ENCODE assay signal across 8 cellular contexts in genomic region chr4:2812600-2812932, GRCh38. TPM values are rescaled to one million over a fixed set of nuclear protein-coding genes. Genes with fewer than 3 reads are reported as not detected.
DNase-seq lines count a peak whose midpoint lies in the region; ATAC-seq and TF ChIP-seq lines count a peak whose summit lies in the region.

No MANE protein-coding gene starts in this region.

- H3K27me3 Mint-ChIP-seq in osteocyte (ENCODE audit: unreplicated experiment) (no peaks in the 10 kb centered on the region), glutamatergic neuron (ENCODE audit: unreplicated experiment) (peaks cover 19% of the 10 kb centered on the region)

- H3K4me3 Mint-ChIP-seq in osteocyte (ENCODE audit: unreplicated experiment) (peak overlapping the region; percentile 68), glutamatergic neuron (ENCODE audit: unreplicated experiment) (no peak overlapping the region)

- peaks cover 55% of the 10 kb centered on the region for H3K4me1 Mint-ChIP-seq in osteocyte (ENCODE audit: unreplicated experiment)
- H3K4me1 Mint-ChIP-seq in glutamatergic neuron (ENCODE audit: low read depth, unreplicated experiment) = peaks cover 6% of the 10 kb centered on the region

- peak; percentile 42 for ATAC-seq in DND-41 (ENCODE audit: insufficient read depth, low read depth)
- no peak for ATAC-seq in left lobe of liver

- H3K36me3 Mint-ChIP-seq in osteocyte (ENCODE audit: unreplicated experiment) (peaks cover 20% of the 10 kb centered on the region), glutamatergic neuron (ENCODE audit: unreplicated experiment) (peaks cover 7% of the 10 kb centered on the region)

- no peaks in the 10 kb centered on the region for H3K36me3 ChIP-seq in DND-41 (ENCODE audit: insufficient read depth, low read length)
- H3K36me3 ChIP-seq in HUES6 (ENCODE audit: control insufficient read depth, insufficient read depth, low read length) = no peaks in the 10 kb centered on the region

- no peaks in the 10 kb centered on the region for H4K20me1 ChIP-seq in DND-41 (ENCODE audit: insufficient read depth, low read length)

- H3K4me3 ChIP-seq in DND-41 (ENCODE audit: low read depth in 1 of 2, low read length in 2 of 2) (peak overlapping the region in 1 of 2 experiments; percentile 47; a peak in 2 of 4 replicates), HUES6 (ENCODE audit: low read depth, low read length) (no peak overlapping the region)

- H3K27ac Mint-ChIP-seq in osteocyte (ENCODE audit: unreplicated experiment) = peak overlapping the region; percentile 94
- H3K27ac Mint-ChIP-seq in glutamatergic neuron (ENCODE audit: unreplicated experiment) = no peak overlapping the region

- no peaks in the 10 kb centered on the region for H3K79me2 ChIP-seq in DND-41 (ENCODE audit: insufficient read depth, low read length)

- H3K27ac ChIP-seq in DND-41 (ENCODE audit: low read length) (peak overlapping the region; percentile 68), HUES6 (ENCODE audit: low read depth, low read length) (peak overlapping the region; percentile 48; the same call in 1 of the 2 replicates), caudate nucleus (ENCODE audit: low read depth, low read length) (peak overlapping the region; percentile 77)

- no peaks in the 10 kb centered on the region for H3K9me3 ChIP-seq in DND-41 (ENCODE audit: insufficient read depth, low read length, severe bottlenecking)
- H3K9me3 ChIP-seq in HUES6 (ENCODE audit: control insufficient read depth, insufficient read depth, low read depth, low read length) = no peaks in the 10 kb centered on the region

- TF ChIP-seq CTCF in DND-41 (IDR thresholded peaks at IDR 0.05; ENCODE audit: borderline replicate concordance, extremely low read depth, low read length, poor library complexity, severe bottlenecking) = no peak
- no peak for TF ChIP-seq CTCF in osteocyte (IDR thresholded peaks at IDR 0.05)
- TF ChIP-seq CTCF in glutamatergic neuron (IDR thresholded peaks at IDR 0.05; ENCODE audit: partially characterized antibody, unreplicated experiment) = no peak

- peak overlapping the region; percentile 53 for H3K4me2 ChIP-seq in DND-41 (ENCODE audit: insufficient read depth, low read length)

- H3K4me1 ChIP-seq in DND-41 (ENCODE audit: insufficient read depth, low read length) = peaks cover 22% of the 10 kb centered on the region
- peaks cover 33% of the 10 kb centered on the region for H3K4me1 ChIP-seq in HUES6 (ENCODE audit: control insufficient read depth, insufficient read depth, low read length)

- H3K9ac ChIP-seq in DND-41 (ENCODE audit: low read depth, low read length) (peak overlapping the region; percentile 53), HUES6 (ENCODE audit: low read length) (no peak overlapping the region)

- H2AFZ ChIP-seq in DND-41 (ENCODE audit: low read depth, low read length) = no peak overlapping the region

- DNase-seq in DND-41 (peak; percentile 40), caudate nucleus (lab: John Stamatoyannopoulos, UW) (no peak), osteocyte (ENCODE audit: extremely low spot score, unreplicated experiment) (no peak), DMS153 treated with DMSO at 0.1 percent for 48 hours (lab: John Stamatoyannopoulos, UW; ENCODE audit: unreplicated experiment) (no peak), NCI-H2171 (lab: John Stamatoyannopoulos, UW) (no peak), left lobe of liver (ENCODE audit: low spot score) (no peak), glutamatergic neuron (no peak)

- H3K9me3 Mint-ChIP-seq in osteocyte (ENCODE audit: unreplicated experiment) (peaks cover 6% of the 10 kb centered on the region), glutamatergic neuron (ENCODE audit: unreplicated experiment) (peaks cover 11% of the 10 kb centered on the region)

- H3K27me3 ChIP-seq in DND-41 (ENCODE audit: insufficient read depth, low read length, poor library complexity) (no peaks in the 10 kb centered on the region), HUES6 (ENCODE audit: control insufficient read depth, insufficient read depth, low read length) (0 out of 2 replicates have a peak, but pooled peaks cover 4% of the 10 kb centered on the region)

RNA-seq across cellular contexts. Expression of gene SH3BP2, which starts 19.7 kb away (rescaled TPM):
- total RNA-seq in osteocyte (105 and 110 TPM in 2 replicates), left lobe of liver (59.8 TPM), glutamatergic neuron (ENCODE audit: unreplicated experiment) (85.3 TPM)

RNA-seq across cellular contexts. Expression of gene ADD1, which starts 31.1 kb away (rescaled TPM):
- total RNA-seq in osteocyte = 273 and 274 TPM in 2 replicates
- 113 TPM for total RNA-seq in left lobe of liver
- 276 TPM for total RNA-seq in glutamatergic neuron (ENCODE audit: unreplicated experiment)

RNA-seq across cellular contexts. Expression of gene TNIP2, which starts 56.4 kb away (rescaled TPM):
- total RNA-seq in osteocyte (32.7 and 34.0 TPM in 2 replicates), left lobe of liver (13.1 TPM), glutamatergic neuron (ENCODE audit: unreplicated experiment) (25.4 TPM)
